In the genomic region with DNA sequence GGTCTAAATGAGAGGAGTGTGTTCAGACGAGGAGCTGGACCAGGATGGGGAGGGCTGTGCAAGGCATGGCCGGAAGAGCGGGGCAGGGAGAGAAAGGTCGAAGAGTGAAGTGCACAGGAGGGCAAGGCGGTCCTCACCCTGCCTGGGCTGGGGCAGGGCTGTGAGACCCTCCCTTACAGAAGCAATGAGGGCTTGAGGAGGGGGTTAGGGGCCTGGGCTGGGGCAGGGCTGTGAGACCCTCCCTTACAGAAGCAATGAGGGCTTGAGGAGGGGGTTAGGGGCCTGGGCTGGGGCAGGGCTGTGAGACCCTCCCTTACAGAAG, we compare ENCODE assay signal across 5 cellular contexts. TPM values are rescaled to one million over a fixed set of nuclear protein-coding genes. Genes with fewer than 3 reads are reported as not detected.
A peak's percentile ranks its signal among the peaks of the same experiment; 100 is the strongest.
DNase-seq lines count a peak whose midpoint lies in the region; ATAC-seq and TF ChIP-seq lines count a peak whose summit lies in the region.
"Not testable (repeated sequence)": the region's sequence is repeated elsewhere in the genome, so short reads cannot be mapped to it uniquely, and the experiment has no call there.

No MANE protein-coding gene starts in this region.

- H3K4me1 ChIP-seq in Caco-2, result peaks cover 16% of the 10 kb centered on the region

- POLR2A ChIA-PET in Caco-2 (lab: Charles Lee), result not testable (repeated sequence)

- BruUV-seq in Caco-2 (replicated peaks; lab: Mats Ljungman, UMichigan), result not testable (repeated sequence)

- peak overlapping the region; percentile 70 for H3K4me3 Mint-ChIP-seq in Caco-2 (ENCODE audit: unreplicated experiment)
- peak overlapping the region; percentile 39 for H3K4me3 Mint-ChIP-seq in T-helper 2 cell treated with Interferon-gamma antibody and Interleukin-4, amounts not matched to agents 5 μg/mL and 100 μg/mL, for 36 hours
- peak overlapping the region; percentile 55 for H3K4me3 Mint-ChIP-seq in activated T-helper 17 cell treated with anti-CD3 and anti-CD28 coated beads, Interleukin-2, amount 50 U/mL, for 72 hours
- peak overlapping the region; percentile 54 to 74 for H3K4me3 Mint-ChIP-seq in effector memory CD8-positive, alpha-beta T cell
- peak overlapping the region; percentile 44 for H3K4me3 Mint-ChIP-seq in natural killer cell treated with Interleukin-12 subunit alpha and Interleukin-12 subunit beta and Interleukin-15 and Interleukin-18, amount 100 ng/mL, for 72 hours

- not testable (repeated sequence) for H3K27me3 ChIP-seq in Caco-2 (replicated peaks; ENCODE audit: control insufficient read depth, insufficient read depth, low read length)

- H3K9me3 Mint-ChIP-seq in Caco-2 (ENCODE audit: unreplicated experiment); T-helper 2 cell treated with Interferon-gamma antibody and Interleukin-4, amounts not matched to agents 5 μg/mL and 100 μg/mL, for 36 hours; activated T-helper 17 cell treated with anti-CD3 and anti-CD28 coated beads, Interleukin-2, amount 50 U/mL, for 72 hours; effector memory CD8-positive, alpha-beta T cell; natural killer cell treated with Interleukin-12 subunit alpha and Interleukin-12 subunit beta and Interleukin-15 and Interleukin-18, amount 100 ng/mL, for 72 hours: not testable (repeated sequence)

- intact Hi-C loops in Caco-2 (cut with micrococcal nuclease; ENCODE audit: unreplicated experiment), result loop anchor here (5.0 to 10.0 kb wide), 3 partner anchors 120 to 300 kb away; no protein-coding TSS in a partner anchor

- H3K9me3 ChIP-seq in Caco-2, result not testable (repeated sequence)

- H3K27me3 Mint-ChIP-seq in Caco-2 (ENCODE audit: insufficient read depth, unreplicated experiment), result peaks cover 12% of the 10 kb centered on the region
- H3K27me3 Mint-ChIP-seq in T-helper 2 cell treated with Interferon-gamma antibody and Interleukin-4, amounts not matched to agents 5 μg/mL and 100 μg/mL, for 36 hours (ENCODE audit: low read depth), result peaks cover 16% of the 10 kb centered on the region
- H3K27me3 Mint-ChIP-seq in activated T-helper 17 cell treated with anti-CD3 and anti-CD28 coated beads, Interleukin-2, amount 50 U/mL, for 72 hours; effector memory CD8-positive, alpha-beta T cell; natural killer cell treated with Interleukin-12 subunit alpha and Interleukin-12 subunit beta and Interleukin-15 and Interleukin-18, amount 100 ng/mL, for 72 hours: not testable (repeated sequence)

- not testable (repeated sequence) for H3K4me3 ChIP-seq in Caco-2 (ENCODE audit: low read depth, low read length)

- H3K27ac Mint-ChIP-seq in Caco-2 (ENCODE audit: unreplicated experiment); T-helper 2 cell treated with Interferon-gamma antibody and Interleukin-4, amounts not matched to agents 5 μg/mL and 100 μg/mL, for 36 hours: not testable (repeated sequence)
- peak overlapping the region; percentile 32 for H3K27ac Mint-ChIP-seq in activated T-helper 17 cell treated with anti-CD3 and anti-CD28 coated beads, Interleukin-2, amount 50 U/mL, for 72 hours
- H3K27ac Mint-ChIP-seq in effector memory CD8-positive, alpha-beta T cell, result peak overlapping the region; percentile 9 to 67
- H3K27ac Mint-ChIP-seq in natural killer cell treated with Interleukin-12 subunit alpha and Interleukin-12 subunit beta and Interleukin-15 and Interleukin-18, amount 100 ng/mL, for 72 hours, result peak overlapping the region in 1 of 2 donors; percentile 1

- peaks cover 23% of the 10 kb centered on the region for H3K36me3 Mint-ChIP-seq in Caco-2 (ENCODE audit: insufficient read depth, unreplicated experiment)
- not testable (repeated sequence) for H3K36me3 Mint-ChIP-seq in T-helper 2 cell treated with Interferon-gamma antibody and Interleukin-4, amounts not matched to agents 5 μg/mL and 100 μg/mL, for 36 hours (ENCODE audit: low read depth); natural killer cell treated with Interleukin-12 subunit alpha and Interleukin-12 subunit beta and Interleukin-15 and Interleukin-18, amount 100 ng/mL, for 72 hours
- H3K36me3 Mint-ChIP-seq in activated T-helper 17 cell treated with anti-CD3 and anti-CD28 coated beads, Interleukin-2, amount 50 U/mL, for 72 hours (ENCODE audit: low read depth), result peaks cover 27% of the 10 kb centered on the region
- H3K36me3 Mint-ChIP-seq in effector memory CD8-positive, alpha-beta T cell (ENCODE audit: insufficient read depth), result peaks cover 29% of the 10 kb centered on the region

- not testable (repeated sequence) for TF ChIP-seq CTCF in Caco-2 (IDR thresholded peaks at IDR 0.05; ENCODE audit: insufficient read depth in 1 of 2, low read depth in 1 of 2, low read length in 1 of 2, severe bottlenecking in 1 of 2, unreplicated experiment in 1 of 2)

- not testable (repeated sequence) for H3K4me1 Mint-ChIP-seq in Caco-2 (ENCODE audit: low read depth, unreplicated experiment)
- peaks cover 18% of the 10 kb centered on the region for H3K4me1 Mint-ChIP-seq in T-helper 2 cell treated with Interferon-gamma antibody and Interleukin-4, amounts not matched to agents 5 μg/mL and 100 μg/mL, for 36 hours (ENCODE audit: low read depth)
- H3K4me1 Mint-ChIP-seq in activated T-helper 17 cell treated with anti-CD3 and anti-CD28 coated beads, Interleukin-2, amount 50 U/mL, for 72 hours, result peaks cover 11% of the 10 kb centered on the region
- peaks cover 26 to 31% of the 10 kb centered on the region in 2 donors for H3K4me1 Mint-ChIP-seq in effector memory CD8-positive, alpha-beta T cell (ENCODE audit: low read depth in 2 of 2)
- peaks cover 17 to 19% of the 10 kb centered on the region in 2 donors for H3K4me1 Mint-ChIP-seq in natural killer cell treated with Interleukin-12 subunit alpha and Interleukin-12 subunit beta and Interleukin-15 and Interleukin-18, amount 100 ng/mL, for 72 hours (ENCODE audit: low read depth in 2 of 2)

- H3K36me3 ChIP-seq in Caco-2 (ENCODE audit: control insufficient read depth, insufficient read depth, low read length), result not testable (repeated sequence)

- ATAC-seq in activated T-helper 17 cell treated with anti-CD3 and anti-CD28 coated beads, Interleukin-2, amount 50 U/mL, for 72 hours (replicated peaks); effector memory CD8-positive, alpha-beta T cell (replicated peaks); natural killer cell treated with Interleukin-12 subunit alpha and Interleukin-12 subunit beta and Interleukin-15 and Interleukin-18, amount 100 ng/mL, for 72 hours: not testable (repeated sequence)

- CTCF ChIA-PET in Caco-2 (lab: Charles Lee), result interaction anchor here (1.0 kb wide), 1 partner anchor 193 kb away, joined by 4 read pairs; no protein-coding TSS in a partner anchor

- DNase-seq in Caco-2; T-helper 2 cell treated with Interferon-gamma antibody and Interleukin-4, amounts not matched to agents 5 μg/mL and 100 μg/mL, for 36 hours (ENCODE audit: low spot score); effector memory CD8-positive, alpha-beta T cell; natural killer cell treated with Interleukin-12 subunit alpha and Interleukin-12 subunit beta and Interleukin-15 and Interleukin-18, amount 100 ng/mL, for 72 hours (ENCODE audit: low spot score): not testable (repeated sequence)

RNA-seq across cellular contexts. Expression of gene HIC1, which starts 2.7 kb away (rescaled TPM):
- 0.59 and 1.8 TPM in 2 replicates for total RNA-seq in Caco-2 (2022)
- 10 to 100 TPM; 22.8 to 24.4 TPM for total RNA-seq in activated T-helper 17 cell treated with anti-CD3 and anti-CD28 coated beads, Interleukin-2, amount 50 U/mL, for 72 hours
- 10 to 100 TPM; 24.8 to 56.7 TPM for total RNA-seq in natural killer cell treated with Interleukin-12 subunit alpha and Interleukin-12 subunit beta and Interleukin-15 and Interleukin-18, amount 100 ng/mL, for 72 hours

RNA-seq across cellular contexts. Expression of gene OVCA2, which starts 10.4 kb away (rescaled TPM):
- 33.1 and 39.3 TPM in 2 replicates for total RNA-seq in Caco-2 (2022)
- 10 to 100 TPM; 20.7 to 39.3 TPM for total RNA-seq in activated T-helper 17 cell treated with anti-CD3 and anti-CD28 coated beads, Interleukin-2, amount 50 U/mL, for 72 hours
- 10 to 100 TPM; 35.5 to 49.8 TPM for total RNA-seq in natural killer cell treated with Interleukin-12 subunit alpha and Interleukin-12 subunit beta and Interleukin-15 and Interleukin-18, amount 100 ng/mL, for 72 hours

RNA-seq across cellular contexts. Expression of gene DPH1, which starts 22.2 kb away (rescaled TPM):
- 52.0 and 52.8 TPM in 2 replicates for total RNA-seq in Caco-2 (2022)
- 10 to 100 TPM; 36.9 to 40.2 TPM for total RNA-seq in activated T-helper 17 cell treated with anti-CD3 and anti-CD28 coated beads, Interleukin-2, amount 50 U/mL, for 72 hours
- 10 to 100 TPM; 32.5 to 34.7 TPM for total RNA-seq in natural killer cell treated with Interleukin-12 subunit alpha and Interleukin-12 subunit beta and Interleukin-15 and Interleukin-18, amount 100 ng/mL, for 72 hours

RNA-seq across cellular contexts. Expression of gene RTN4RL1, which starts 27.1 kb away (rescaled TPM):
- total RNA-seq in Caco-2 (2022), result 0.54 and 0.60 TPM in 2 replicates
- total RNA-seq in activated T-helper 17 cell treated with anti-CD3 and anti-CD28 coated beads, Interleukin-2, amount 50 U/mL, for 72 hours, result under 1 TPM in 1 of 2 donors, not detected in 1; 0.09 TPM
- total RNA-seq in natural killer cell treated with Interleukin-12 subunit alpha and Interleukin-12 subunit beta and Interleukin-15 and Interleukin-18, amount 100 ng/mL, for 72 hours, result not detected
